16 cellular contexts compared by ENCODE assay signal in genomic region chr1:178311164-178311563, GRCh38.
DNase-seq lines count a peak whose midpoint lies in the region; ATAC-seq and TF ChIP-seq lines count a peak whose summit lies in the region.
"Had no signal": no experiment of that assay in that cellular context is flagged by ENCODE, and none has a peak within 500 bp of the region (broad histone marks: within the 10 kb centered on the region; RNA-seq: fewer than 3 reads in every experiment).

No MANE protein-coding gene starts in this region.

- H3K4me1 ChIP-seq in PC-3 (ENCODE audit: insufficient read depth, low read length) (peaks cover 12% of the 10 kb centered on the region), fibroblast of lung (ENCODE audit: control insufficient read depth, extremely low read depth, insufficient read depth, low read length) (peaks cover 8% of the 10 kb centered on the region), mucosa of descending colon (ENCODE audit: low read depth) (no peaks in the 10 kb centered on the region)

- TF ChIP-seq CTCF in PC-3 (conservative IDR thresholded peaks at IDR 0.05; ENCODE audit: low read depth, low read length): no peak
- TF ChIP-seq CTCF in fibroblast of lung (conservative IDR thresholded peaks at IDR 0.05 in 1 of 2, IDR thresholded peaks at IDR 0.05 in 1 of 2; ENCODE audit: low read depth in 1 of 2, low read length in 2 of 2): no peak
- TF ChIP-seq CTCF in mucosa of descending colon (IDR thresholded peaks at IDR 0.05): no peak

- H3K27ac Mint-ChIP-seq in activated naive CD4-positive, alpha-beta T cell treated with anti-CD3 and anti-CD28 coated beads, Interleukin-2, amount 10 ng/mL, durations not matched to agents 7 days and 5 days: no peak overlapping the region
- H3K27ac Mint-ChIP-seq: activated naive CD8-positive, alpha-beta T cell treated with anti-CD3 and anti-CD28 coated beads, Interleukin-2, amount 10 ng/mL, durations not matched to agents 7 days and 5 days; B cell; stimulated activated effector memory CD8-positive, alpha-beta T cell treated with anti-CD3 and anti-CD28 coated beads, Interleukin-12 subunit alpha, Interleukin-12 subunit beta, amount 100 ng/mL, for 72 hours had no signal

- no peak overlapping the region for H3K4me3 Mint-ChIP-seq in activated naive CD4-positive, alpha-beta T cell treated with anti-CD3 and anti-CD28 coated beads, Interleukin-2, amount 10 ng/mL, durations not matched to agents 7 days and 5 days
- H3K4me3 Mint-ChIP-seq: activated naive CD8-positive, alpha-beta T cell treated with anti-CD3 and anti-CD28 coated beads, Interleukin-2, amount 10 ng/mL, durations not matched to agents 7 days and 5 days; B cell; stimulated activated effector memory CD8-positive, alpha-beta T cell treated with anti-CD3 and anti-CD28 coated beads, Interleukin-12 subunit alpha, Interleukin-12 subunit beta, amount 100 ng/mL, for 72 hours had no signal

- no TSS peak for BruUV-seq in PC-3 (replicated peaks; lab: Mats Ljungman, UMichigan)

- no peaks in the 10 kb centered on the region for H3K36me3 Mint-ChIP-seq in activated naive CD4-positive, alpha-beta T cell treated with anti-CD3 and anti-CD28 coated beads, Interleukin-2, amount 10 ng/mL, durations not matched to agents 7 days and 5 days
- H3K36me3 Mint-ChIP-seq: activated naive CD8-positive, alpha-beta T cell treated with anti-CD3 and anti-CD28 coated beads, Interleukin-2, amount 10 ng/mL, durations not matched to agents 7 days and 5 days; stimulated activated effector memory CD8-positive, alpha-beta T cell treated with anti-CD3 and anti-CD28 coated beads, Interleukin-12 subunit alpha, Interleukin-12 subunit beta, amount 100 ng/mL, for 72 hours had no signal

- no peaks in the 10 kb centered on the region for H3K36me3 ChIP-seq in PC-3 (ENCODE audit: low read depth, low read length)
- no peaks in the 10 kb centered on the region for H3K36me3 ChIP-seq in fibroblast of lung (ENCODE audit: control insufficient read depth, insufficient read depth, low read length)
- H3K36me3 ChIP-seq in mucosa of descending colon (ENCODE audit: low read depth): no peaks in the 10 kb centered on the region
- H3K36me3 ChIP-seq: transverse colon had no signal

- H3K27me3 ChIP-seq in PC-3 (ENCODE audit: low read length): no peaks in the 10 kb centered on the region
- H3K27me3 ChIP-seq in fibroblast of lung (ENCODE audit: control insufficient read depth, insufficient read depth, low read length): no peaks in the 10 kb centered on the region
- H3K27me3 ChIP-seq: transverse colon had no signal

- intact Hi-C loops in PC-3 (cut with micrococcal nuclease) (loop anchor here (5.0 kb wide), 3 partner anchors 156 to 221 kb away; no protein-coding TSS in a partner anchor), mucosa of descending colon (cut with DNase I, micrococcal nuclease) (loop anchor here (5.0 to 10.0 kb wide), 2 partner anchors 191 to 194 kb away; no protein-coding TSS in a partner anchor)

- 0 out of 2 replicates have a peak, but pooled peaks cover 5% of the 10 kb centered on the region for H3K79me2 ChIP-seq in PC-3 (ENCODE audit: low read length)
- H3K79me2 ChIP-seq in fibroblast of lung (ENCODE audit: control insufficient read depth, insufficient read depth, low read length): no peaks in the 10 kb centered on the region

- no peaks in the 10 kb centered on the region for H3K27me3 Mint-ChIP-seq in activated naive CD4-positive, alpha-beta T cell treated with anti-CD3 and anti-CD28 coated beads, Interleukin-2, amount 10 ng/mL, durations not matched to agents 7 days and 5 days

- H3K27ac ChIP-seq in PC-3 (ENCODE audit: low read length): no peak overlapping the region
- H3K27ac ChIP-seq in fibroblast of lung (ENCODE audit: insufficient read depth, low read length): peak overlapping the region; percentile 45
- H3K27ac ChIP-seq: skin epidermis, transverse colon had no signal

- H3K4me2 ChIP-seq in PC-3 (ENCODE audit: low read length) (no peak overlapping the region), fibroblast of lung (ENCODE audit: extremely low read depth, insufficient read depth, low read length) (peak overlapping the region; percentile 25)

- H3K9me3 ChIP-seq in PC-3 (ENCODE audit: low read length) (no peaks in the 10 kb centered on the region), fibroblast of lung (ENCODE audit: control insufficient read depth, insufficient read depth, low read depth, low read length) (no peaks in the 10 kb centered on the region), mucosa of descending colon (no peaks in the 10 kb centered on the region)
- H3K9me3 ChIP-seq: transverse colon had no signal

- DNase-seq in EH (ENCODE audit: low read depth): peak; percentile 60
- DNase-seq in PC-3: peak; percentile 10
- DNase-seq in fibroblast of lung (ENCODE audit: low read depth in 2 of 2): peak; percentile 33 to 62
- DNase-seq in mucosa of descending colon: no peak
- no peak for DNase-seq in retina
- DNase-seq in NCI-H187 (lab: John Stamatoyannopoulos, UW): no peak
- no peak for DNase-seq in activated naive CD4-positive, alpha-beta T cell treated with anti-CD3 and anti-CD28 coated beads, Interleukin-2, amount 10 ng/mL, durations not matched to agents 7 days and 5 days
- DNase-seq: activated CD4-positive, alpha-beta T cell treated with anti-CD3 and anti-CD28 coated beads for 4 hours; activated naive CD8-positive, alpha-beta T cell treated with anti-CD3 and anti-CD28 coated beads, Interleukin-2, amount 10 ng/mL, durations not matched to agents 7 days and 5 days; activated T-cell treated with anti-CD3 and anti-CD28 coated beads, Interleukin-2, amount 50 U/mL, for 1 hour; transverse colon had no signal

- no peaks in the 10 kb centered on the region for H3K4me1 Mint-ChIP-seq in activated naive CD4-positive, alpha-beta T cell treated with anti-CD3 and anti-CD28 coated beads, Interleukin-2, amount 10 ng/mL, durations not matched to agents 7 days and 5 days
- H3K4me1 Mint-ChIP-seq: activated naive CD8-positive, alpha-beta T cell treated with anti-CD3 and anti-CD28 coated beads, Interleukin-2, amount 10 ng/mL, durations not matched to agents 7 days and 5 days; B cell; stimulated activated effector memory CD8-positive, alpha-beta T cell treated with anti-CD3 and anti-CD28 coated beads, Interleukin-12 subunit alpha, Interleukin-12 subunit beta, amount 100 ng/mL, for 72 hours had no signal

- H2AFZ ChIP-seq in PC-3 (ENCODE audit: low read length) (no peak overlapping the region), fibroblast of lung (ENCODE audit: low read length) (no peak overlapping the region)

- H3F3A ChIP-seq in PC-3 (ENCODE audit: low read length, unreplicated experiment): no peaks in the 10 kb centered on the region

- no peak for ATAC-seq in PC-3
- ATAC-seq in mucosa of descending colon: peak; percentile 13
- no peak for ATAC-seq in HG03342 (IDR thresholded peaks at IDR 0.05; ENCODE audit: unreplicated experiment)

- POLR2A ChIA-PET in PC-3 (lab: Charles Lee; ENCODE audit: unreplicated experiment): interaction anchor here (0.6 to 0.7 kb wide), 2 partner anchors 67 to 228 kb away, joined by 3 to 22 read pairs; no protein-coding TSS in a partner anchor

- H4K20me1 ChIP-seq in PC-3 (ENCODE audit: low read length) (no peaks in the 10 kb centered on the region), fibroblast of lung (ENCODE audit: control insufficient read depth, extremely low read depth, insufficient read depth, low read length) (no peaks in the 10 kb centered on the region)

- H3K9me2 ChIP-seq in PC-3 (replicated peaks; ENCODE audit: low read length): no peaks in the 10 kb centered on the region

- H3K4me3 ChIP-seq in PC-3 (ENCODE audit: low read length): no peak overlapping the region
- H3K4me3 ChIP-seq in fibroblast of lung (replicated peaks in 1 of 4; ENCODE audit: control extremely low read depth in 1 of 4, insufficient read depth in 1 of 4, low read depth in 3 of 4, low read length in 4 of 4): no peak overlapping the region
- H3K4me3 ChIP-seq in mucosa of descending colon: no peak overlapping the region
- H3K4me3 ChIP-seq: lung, skin epidermis, transverse colon had no signal

- H3K9ac ChIP-seq in PC-3 (ENCODE audit: low read length) (no peak overlapping the region), fibroblast of lung (ENCODE audit: insufficient read depth, low read length) (no peak overlapping the region)

- H3K9me3 Mint-ChIP-seq in activated naive CD4-positive, alpha-beta T cell treated with anti-CD3 and anti-CD28 coated beads, Interleukin-2, amount 10 ng/mL, durations not matched to agents 7 days and 5 days: no peaks in the 10 kb centered on the region
- H3K9me3 Mint-ChIP-seq: activated naive CD8-positive, alpha-beta T cell treated with anti-CD3 and anti-CD28 coated beads, Interleukin-2, amount 10 ng/mL, durations not matched to agents 7 days and 5 days; stimulated activated effector memory CD8-positive, alpha-beta T cell treated with anti-CD3 and anti-CD28 coated beads, Interleukin-12 subunit alpha, Interleukin-12 subunit beta, amount 100 ng/mL, for 72 hours had no signal

- CTCF ChIA-PET in PC-3 (lab: Charles Lee): interaction anchor here (0.6 to 1.1 kb wide), 4 partner anchors 12 to 229 kb away, joined by 3 to 5 read pairs (median 4); no protein-coding TSS in a partner anchor
- CTCF ChIA-PET in activated naive CD4-positive, alpha-beta T cell treated with anti-CD3 and anti-CD28 coated beads, Interleukin-2, amount 10 ng/mL, durations not matched to agents 7 days and 5 days (lab: Charles Lee): interaction anchor here (0.6 to 1.4 kb wide), 5 partner anchors 11 to 561 kb away, joined by 3 to 10 read pairs (median 3); no protein-coding TSS in a partner anchor

Comparison
In these comparisons a context has a peak if more than half of its experiments do, and no peak if none do; other contexts are left out.
1. DNase-seq: peak in EH (single experiment), PC-3 (single experiment) and fibroblast of lung (2 of 2); none in mucosa of descending colon (0 of 3), retina (single experiment), NCI-H187 (0 of 2) and activated naive CD4-positive, alpha-beta T cell treated with anti-CD3 and anti-CD28 coated beads, Interleukin-2, amount 10 ng/mL, durations not matched to agents 7 days and 5 days (single experiment).